19 cellular contexts compared by ENCODE assay signal in the genomic region with DNA sequence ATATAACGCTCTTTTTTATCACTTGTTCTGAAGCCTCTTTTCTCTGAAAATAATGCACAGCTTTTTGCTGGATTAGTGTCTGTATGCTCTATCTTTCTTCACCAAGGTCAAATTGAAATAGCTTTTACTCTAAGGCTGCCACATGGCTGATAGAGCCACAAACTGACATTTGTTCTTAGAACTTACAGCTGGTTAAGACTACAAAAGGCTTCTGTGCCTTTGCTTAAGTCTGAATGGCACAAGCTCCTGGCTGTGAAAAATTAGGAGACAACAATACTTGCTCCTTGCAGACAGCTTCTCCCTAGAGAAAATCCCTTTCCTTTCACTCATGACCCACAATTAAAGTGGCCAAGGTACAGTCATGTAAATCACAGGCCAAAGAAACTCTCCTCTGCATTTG.
"Had no signal": no experiment of that assay in that cellular context is flagged by ENCODE, and none has a peak within 500 bp of the region (broad histone marks: within the 10 kb centered on the region; RNA-seq: fewer than 3 reads in every experiment).

No MANE protein-coding gene starts in this region.

- H3K4me3 ChIP-seq: hepatocyte, left lung, right atrium auricular region, spleen, tibial artery had no signal

- H3K4me1 ChIP-seq: foreskin keratinocyte, left lung, right atrium auricular region, spleen, tibial artery had no signal

- H3K27ac ChIP-seq: foreskin keratinocyte, hepatocyte, left lung, right atrium auricular region, spleen, tibial artery had no signal

- DNase-seq: activated CD4-positive, alpha-beta memory T cell treated with anti-CD3 and anti-CD28 coated beads for 36 hours; activated CD4-positive, alpha-beta T cell treated with anti-CD3 and anti-CD28 coated beads for 48 hours; activated effector memory CD4-positive, alpha-beta T cell treated with Interleukin-2 at 50 U/mL for 16 hours; activated naive CD4-positive, alpha-beta T cell treated with anti-CD3 and anti-CD28 coated beads, Interleukin-2, amount 50 U/mL, for 16 hours; activated naive CD8-positive, alpha-beta T cell treated with anti-CD3 and anti-CD28 coated beads, Interleukin-2, amount 50 U/mL, for 24 hours; activated T-cell treated with anti-CD3 and anti-CD28 coated beads, Interleukin-2, amount 50 U/mL, for 72 hours; effector CD4-positive, alpha-beta T cell; foreskin keratinocyte; glutamatergic neuron; immature natural killer cell; left lung; nephron progenitor cell; occipital lobe; spleen; stimulated activated CD4-positive, alpha-beta T cell treated with anti-CD3 and anti-CD28 coated beads, Interleukin-4, amount 100 ng/mL, for 1 hour; stimulated activated naive CD8-positive, alpha-beta T cell treated with anti-CD3 and anti-CD28 coated beads, Interleukin-15, Interleukin-2, amounts not matched to agents 100 U/mL and 50 U/mL, for 24 hours; tibial artery had no signal

- H3K79me2 ChIP-seq: hepatocyte had no signal

- H2AFZ ChIP-seq: hepatocyte had no signal

- ATAC-seq: activated naive CD8-positive, alpha-beta T cell treated with anti-CD3 and anti-CD28 coated beads, Interleukin-2, amount 50 U/mL, for 24 hours; activated T-cell treated with anti-CD3 and anti-CD28 coated beads, Interleukin-2, amount 50 U/mL, for 72 hours; foreskin keratinocyte; left lung; stimulated activated naive CD8-positive, alpha-beta T cell treated with anti-CD3 and anti-CD28 coated beads, Interleukin-15, Interleukin-2, amounts not matched to agents 100 U/mL and 50 U/mL, for 24 hours had no signal

- H3K36me3 ChIP-seq: left lung, right atrium auricular region, spleen, tibial artery had no signal

- H3K4me2 ChIP-seq: hepatocyte had no signal

- H3K27me3 ChIP-seq: foreskin keratinocyte, hepatocyte, left lung, right atrium auricular region, spleen, tibial artery had no signal

- H3K9me3 ChIP-seq: left lung, right atrium auricular region, spleen, tibial artery had no signal
